ENCODE assay signal across 22 cellular contexts in genomic region chr22:45204241-45204640, GRCh38.
"Had no signal": no experiment of that assay in that cellular context is flagged by ENCODE, and none has a peak within 500 bp of the region (broad histone marks: within the 10 kb centered on the region; RNA-seq: fewer than 3 reads in every experiment).

No MANE protein-coding gene starts in this region.

- DNase-seq: activated B cell treated with CpG ODN at 0.5 μM for 24 hours; activated CD4-positive, alpha-beta T cell treated with anti-CD3 and anti-CD28 coated beads for 1 hour; activated CD4-positive, alpha-beta T cell treated with anti-CD3 and anti-CD28 coated beads, Interleukin-2, amount 10 ng/mL, durations not matched to agents 24 days and 14 days; activated CD4-positive, alpha-beta T cell treated with anti-CD3 and anti-CD28 coated beads, Interleukin-2, amount 50 U/mL, for 48 hours; activated CD8-positive, alpha-beta memory T cell treated with anti-CD3 and anti-CD28 coated beads, Interleukin-2, amount 10 ng/mL, durations not matched to agents 7 days and 5 days; activated gamma-delta T cell; activated naive CD4-positive, alpha-beta T cell treated with anti-CD3 and anti-CD28 coated beads for 36 hours; activated T-cell treated with anti-CD3 and anti-CD28 coated beads, Interleukin-2, amount 50 U/mL, for 24 hours; amygdala; brain microvascular endothelial cell; KG1; MV-4-11; NCI-H1105 treated with DMSO at 0.1 percent for 48 hours; NCI-H1436 treated with DMSO at 0.1 percent for 48 hours; NCI-H187; NCI-H2081; NCI-H510A treated with DMSO at 0.1 percent for 48 hours; SHP77; T-helper 17 cell; T-helper 9 cell had no signal

- H3K36me3 ChIP-seq: cardiac muscle cell had no signal

- H3K9me3 ChIP-seq: Peyer's patch had no signal

- H3K27ac ChIP-seq: brain microvascular endothelial cell, cardiac muscle cell, Peyer's patch had no signal

- H3K27me3 ChIP-seq: brain microvascular endothelial cell, cardiac muscle cell, Peyer's patch had no signal

- ATAC-seq: activated CD8-positive, alpha-beta memory T cell treated with anti-CD3 and anti-CD28 coated beads, Interleukin-2, amount 10 ng/mL, durations not matched to agents 7 days and 5 days; T-helper 17 cell had no signal

- H3K4me3 ChIP-seq: cardiac muscle cell, Peyer's patch had no signal
